25 cellular contexts compared by ENCODE assay signal in the genomic region with DNA sequence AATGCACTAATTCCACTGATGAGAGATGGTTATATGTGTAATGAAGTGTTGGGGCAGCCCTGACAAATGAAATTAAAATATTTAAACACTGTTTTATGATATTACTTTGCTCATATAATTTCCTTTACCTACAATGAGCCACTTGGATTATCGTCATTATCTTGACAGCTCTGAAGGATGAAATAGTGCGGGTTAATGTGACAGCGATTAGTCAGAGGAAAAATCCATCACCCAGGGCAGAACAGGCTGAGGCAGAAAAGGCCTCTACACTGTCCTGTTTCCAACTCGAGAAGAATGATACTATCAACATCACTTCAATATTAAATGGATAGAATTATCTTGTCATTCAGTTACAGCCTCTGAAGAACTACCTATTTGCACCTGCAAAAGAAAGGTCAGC.
"Had no signal": no experiment of that assay in that cellular context is flagged by ENCODE, and none has a peak within 500 bp of the region (broad histone marks: within the 10 kb centered on the region; RNA-seq: fewer than 3 reads in every experiment).

No MANE protein-coding gene starts in this region.

- H3K27ac ChIP-seq: brain microvascular endothelial cell, cardiac muscle cell, KMS-11, PC-9, VCaP had no signal

- H3K9me3 ChIP-seq: MG63 had no signal

- H3K27me3 ChIP-seq: brain microvascular endothelial cell, cardiac muscle cell, MG63 had no signal

- DNase-seq: activated CD4-positive, alpha-beta T cell treated with anti-CD3 and anti-CD28 coated beads, Interleukin-2, amount 50 U/mL, for 1 hour; activated CD4-positive, CD25-positive, alpha-beta regulatory T cell; activated CD8-positive, alpha-beta memory T cell treated with anti-CD3 and anti-CD28 coated beads, Interleukin-2, amount 50 U/mL, for 4 hours; activated CD8-positive, alpha-beta T cell treated with anti-CD3 and anti-CD28 coated beads for 36 hours; activated gamma-delta T cell treated with Interleukin-2 at 50 U/mL for 16 hours; activated naive CD4-positive, alpha-beta T cell treated with anti-CD3 and anti-CD28 coated beads, Interleukin-2, amount 10 ng/mL, durations not matched to agents 7 days and 5 days; activated naive CD8-positive, alpha-beta T cell treated with anti-CD3 and anti-CD28 coated beads for 36 hours; activated T-cell treated with anti-CD3 and anti-CD28 coated beads, Interleukin-2, amount 50 U/mL, for 72 hours; brain microvascular endothelial cell; MG63; MV-4-11; NCI-H1092 treated with DMSO at 0.1 percent for 48 hours; NCI-H187 treated with DMSO at 0.1 percent for 48 hours; NCI-H2171; NCI-H2227 treated with DMSO at 0.1 percent for 48 hours; NCI-H446 treated with DMSO at 0.1 percent for 48 hours; NCI-H524 treated with DMSO at 0.1 percent for 48 hours; NCI-H774; PC-9; SIG-M5; T-helper 17 cell; T-helper 9 cell had no signal

- H3K36me3 ChIP-seq: brain microvascular endothelial cell, cardiac muscle cell, MG63 had no signal

- H2AFZ ChIP-seq: PC-9 had no signal

- ATAC-seq: activated CD8-positive, alpha-beta T cell treated with anti-CD3 and anti-CD28 coated beads for 36 hours; activated T-cell treated with anti-CD3 and anti-CD28 coated beads, Interleukin-2, amount 50 U/mL, for 72 hours; T-helper 17 cell had no signal

- H3K9ac ChIP-seq: KMS-11 had no signal

- H3K4me2 ChIP-seq: KMS-11, PC-9 had no signal

- H3K4me3 ChIP-seq: cardiac muscle cell, MG63, PC-9 had no signal
